Comparison of ENCODE assay signal across 16 cellular contexts in the genomic region with DNA sequence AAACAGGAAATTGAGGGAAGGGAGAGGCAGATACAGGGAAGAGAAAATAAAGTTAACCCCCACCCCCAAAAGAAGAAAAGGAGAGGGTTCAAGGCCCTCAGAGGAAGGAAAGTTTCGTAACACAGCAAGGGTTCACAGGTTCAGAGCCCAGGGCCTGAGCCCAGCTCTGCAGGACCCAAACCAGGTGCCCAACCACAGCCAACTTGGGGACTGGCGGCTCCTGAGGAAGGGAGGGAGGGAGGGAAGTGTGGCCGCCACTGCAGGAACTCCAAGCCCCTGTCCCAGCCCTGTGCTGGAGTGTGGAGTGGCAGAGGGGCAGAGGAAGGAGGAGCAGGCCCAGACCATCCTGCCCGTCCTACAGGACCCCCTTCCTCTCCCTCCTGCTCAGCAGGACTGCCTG. TPM values are rescaled to one million over a fixed set of nuclear protein-coding genes. Genes with fewer than 3 reads are reported as not detected.
"Had no signal": no experiment of that assay in that cellular context is flagged by ENCODE, and none has a peak within 500 bp of the region (broad histone marks: within the 10 kb centered on the region; RNA-seq: fewer than 3 reads in every experiment).

No MANE protein-coding gene starts in this region.

- H3K4me1 ChIP-seq: adrenal gland, right atrium auricular region, tibial artery, uterus had no signal

- H3K27ac ChIP-seq: adrenal gland, hepatocyte, right atrium auricular region, tibial artery, uterus had no signal

- H3K27ac Mint-ChIP-seq: activated naive CD4-positive, alpha-beta T cell treated with anti-CD3 and anti-CD28 coated beads, Interleukin-2, amount 50 U/mL, for 24 hours; activated T-helper 17 cell treated with anti-CD3 and anti-CD28 coated beads, Interleukin-2, amount 50 U/mL, for 72 hours; natural killer cell treated with Interleukin-12 subunit alpha and Interleukin-12 subunit beta and Interleukin-15 and Interleukin-18, amount 100 ng/mL, for 72 hours; progenitor cell of endocrine pancreas had no signal

- H3K4me3 ChIP-seq: adrenal gland, hepatocyte, right atrium auricular region, tibial artery, uterus had no signal

- H3K36me3 Mint-ChIP-seq: activated naive CD4-positive, alpha-beta T cell treated with anti-CD3 and anti-CD28 coated beads, Interleukin-2, amount 50 U/mL, for 24 hours; natural killer cell treated with Interleukin-12 subunit alpha and Interleukin-12 subunit beta and Interleukin-15 and Interleukin-18, amount 100 ng/mL, for 72 hours had no signal

- H3K9me3 Mint-ChIP-seq: activated naive CD4-positive, alpha-beta T cell treated with anti-CD3 and anti-CD28 coated beads, Interleukin-2, amount 50 U/mL, for 24 hours; activated T-helper 17 cell treated with anti-CD3 and anti-CD28 coated beads, Interleukin-2, amount 50 U/mL, for 72 hours; natural killer cell treated with Interleukin-12 subunit alpha and Interleukin-12 subunit beta and Interleukin-15 and Interleukin-18, amount 100 ng/mL, for 72 hours had no signal

- DNase-seq: activated CD4-positive, alpha-beta T cell treated with anti-CD3 and anti-CD28 coated beads for 1 hour; activated CD4-positive, alpha-beta T cell treated with anti-CD3 and anti-CD28 coated beads, Interleukin-2, amount 50 U/mL, for 4 hours; adrenal gland; mesenchymal stem cell; stimulated activated CD4-positive, alpha-beta T cell treated with anti-CD3 and anti-CD28 coated beads, Interleukin-2, amount 100 ng/mL, for 48 hours; stimulated activated naive CD4-positive, alpha-beta T cell; tibial artery; uterus had no signal

- H3K4me1 Mint-ChIP-seq: activated naive CD4-positive, alpha-beta T cell treated with anti-CD3 and anti-CD28 coated beads, Interleukin-2, amount 50 U/mL, for 24 hours; activated T-helper 17 cell treated with anti-CD3 and anti-CD28 coated beads, Interleukin-2, amount 50 U/mL, for 72 hours had no signal

- H3K4me2 ChIP-seq: hepatocyte had no signal

- H3K79me2 ChIP-seq: hepatocyte had no signal

- ATAC-seq: activated T-helper 17 cell treated with anti-CD3 and anti-CD28 coated beads, Interleukin-2, amount 50 U/mL, for 72 hours; esophagus mucosa; natural killer cell treated with Interleukin-12 subunit alpha and Interleukin-12 subunit beta and Interleukin-15 and Interleukin-18, amount 100 ng/mL, for 72 hours had no signal

- H2AFZ ChIP-seq: hepatocyte had no signal

- H3K9me3 ChIP-seq: adrenal gland, right atrium auricular region, tibial artery, uterus had no signal

- H3K36me3 ChIP-seq: adrenal gland, right atrium auricular region, tibial artery, uterus had no signal

- H3K4me3 Mint-ChIP-seq: activated naive CD4-positive, alpha-beta T cell treated with anti-CD3 and anti-CD28 coated beads, Interleukin-2, amount 50 U/mL, for 24 hours; activated T-helper 17 cell treated with anti-CD3 and anti-CD28 coated beads, Interleukin-2, amount 50 U/mL, for 72 hours; natural killer cell treated with Interleukin-12 subunit alpha and Interleukin-12 subunit beta and Interleukin-15 and Interleukin-18, amount 100 ng/mL, for 72 hours had no signal

- H3K27me3 Mint-ChIP-seq: activated naive CD4-positive, alpha-beta T cell treated with anti-CD3 and anti-CD28 coated beads, Interleukin-2, amount 50 U/mL, for 24 hours; activated T-helper 17 cell treated with anti-CD3 and anti-CD28 coated beads, Interleukin-2, amount 50 U/mL, for 72 hours; natural killer cell treated with Interleukin-12 subunit alpha and Interleukin-12 subunit beta and Interleukin-15 and Interleukin-18, amount 100 ng/mL, for 72 hours had no signal

- H3K27me3 ChIP-seq: hepatocyte, right atrium auricular region, uterus had no signal

RNA-seq across cellular contexts. Expression of a gene that starts 59.2 kb away (rescaled TPM):
- total RNA-seq: esophagus mucosa, right atrium auricular region, subcutaneous adipose tissue had no signal
